In the genomic region with DNA sequence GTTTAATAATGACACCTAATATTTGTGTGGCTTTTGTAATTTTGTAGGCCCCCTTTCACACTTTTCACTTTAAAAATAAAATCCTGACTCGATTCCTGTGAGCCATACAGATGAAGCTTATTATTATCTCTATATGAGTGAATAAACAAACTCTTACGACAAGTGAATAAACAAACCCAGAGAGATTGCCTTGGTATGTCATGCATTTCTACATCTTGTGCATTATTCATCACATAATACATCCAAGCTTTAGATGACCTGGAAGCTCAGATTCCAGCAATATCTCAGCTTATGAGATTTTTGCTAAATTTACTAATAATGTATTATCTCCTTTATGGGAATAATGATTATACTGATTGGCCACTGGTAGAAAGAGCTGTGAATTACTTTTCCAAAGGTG, we compare ENCODE assay signal across 34 cellular contexts.
"Had no signal": no experiment of that assay in that cellular context is flagged by ENCODE, and none has a peak within 500 bp of the region (broad histone marks: within the 10 kb centered on the region; RNA-seq: fewer than 3 reads in every experiment).

No MANE protein-coding gene starts in this region.

- H3K36me3 ChIP-seq: adrenal gland, ascending aorta, brain microvascular endothelial cell, gastrocnemius medialis, heart left ventricle, WERI-Rb-1 had no signal

- H3K27me3 ChIP-seq: adrenal gland, ascending aorta, brain microvascular endothelial cell, foreskin keratinocyte, gastrocnemius medialis, heart left ventricle had no signal

- DNase-seq: activated B cell treated with CpG ODN at 0.5 μM for 24 hours; activated CD4-positive, alpha-beta T cell treated with anti-CD3 and anti-CD28 coated beads for 48 hours; activated CD4-positive, alpha-beta T cell treated with anti-CD3 and anti-CD28 coated beads, Interleukin-2, amount 50 U/mL, for 1 hour; activated CD4-positive, alpha-beta T cell treated with anti-CD3 and anti-CD28 coated beads, Interleukin-2, amount 50 U/mL, for 48 hours; activated CD8-positive, alpha-beta memory T cell treated with anti-CD3 and anti-CD28 coated beads for 24 hours; activated CD8-positive, alpha-beta T cell treated with anti-CD3 and anti-CD28 coated beads for 36 hours; activated effector memory CD4-positive, alpha-beta T cell treated with Interleukin-2 at 50 U/mL for 16 hours; activated gamma-delta T cell treated with Interleukin-2 at 50 U/mL for 16 hours; activated naive CD4-positive, alpha-beta T cell treated with anti-CD3 and anti-CD28 coated beads, Interleukin-2, amount 50 U/mL, for 16 hours; activated naive CD4-positive, alpha-beta T cell treated with Interleukin-2 at 50 U/mL for 16 hours; activated T-cell treated with anti-CD3 and anti-CD28 coated beads, Interleukin-2, amount 50 U/mL, for 4 hours; adrenal gland; brain microvascular endothelial cell; caudate nucleus; dorsolateral prefrontal cortex; effector memory CD4-positive, alpha-beta T cell; endodermal cell; foreskin keratinocyte; gastrocnemius medialis; glutamatergic neuron; heart left ventricle; SW 1271; T-cell; T-helper 17 cell; T1000; WERI-Rb-1 had no signal

- ATAC-seq: activated CD4-positive, CD25-positive, alpha-beta regulatory T cell treated with anti-CD3 and anti-CD28 coated beads, Interleukin-2, amount 50 U/mL, for 24 hours; activated CD8-positive, alpha-beta T cell treated with anti-CD3 and anti-CD28 coated beads for 36 hours; activated T-cell treated with anti-CD3 and anti-CD28 coated beads, Interleukin-2, amount 50 U/mL, for 4 hours; activated T-helper 17 cell treated with anti-CD3 and anti-CD28 coated beads, Interleukin-2, amount 50 U/mL, for 72 hours; esophagus mucosa; foreskin keratinocyte; gastrocnemius medialis; heart left ventricle; T-cell; T-helper 17 cell had no signal

- H3K27me3 Mint-ChIP-seq: activated B cell treated with CpG ODN at 0.5 μM for 24 hours; activated CD8-positive, alpha-beta T cell treated with anti-CD3 and anti-CD28 coated beads for 36 hours; activated T-helper 17 cell treated with anti-CD3 and anti-CD28 coated beads, Interleukin-2, amount 50 U/mL, for 72 hours; dendritic cell treated with granulocyte-macrophage colony-stimulating factor and Interleukin-4, amounts not matched to agents 40 ng/mL and 50 ng/mL, for 4 days; T-cell; T-helper 17 cell had no signal

- H3K4me1 ChIP-seq: adrenal gland, foreskin keratinocyte, gastrocnemius medialis, heart left ventricle had no signal

- H3K27ac ChIP-seq: adrenal gland, dorsolateral prefrontal cortex, foreskin keratinocyte, gastrocnemius medialis, heart left ventricle, WERI-Rb-1 had no signal

- H3K4me3 Mint-ChIP-seq: activated B cell treated with CpG ODN at 0.5 μM for 24 hours; activated CD8-positive, alpha-beta T cell treated with anti-CD3 and anti-CD28 coated beads for 36 hours; activated naive CD8-positive, alpha-beta T cell; activated T-cell treated with anti-CD3 and anti-CD28 coated beads, Interleukin-2, amount 50 U/mL, for 4 hours; activated T-helper 17 cell treated with anti-CD3 and anti-CD28 coated beads, Interleukin-2, amount 50 U/mL, for 72 hours; dendritic cell treated with granulocyte-macrophage colony-stimulating factor and Interleukin-4, amounts not matched to agents 40 ng/mL and 50 ng/mL, for 4 days; endodermal cell; T-cell; T-helper 17 cell; T-helper 2 cell treated with Interferon-gamma antibody and Interleukin-4, amounts not matched to agents 5 μg/mL and 100 μg/mL, for 36 hours had no signal

- H3K9me3 Mint-ChIP-seq: activated B cell treated with CpG ODN at 0.5 μM for 24 hours; activated CD8-positive, alpha-beta T cell treated with anti-CD3 and anti-CD28 coated beads for 36 hours; activated T-cell treated with anti-CD3 and anti-CD28 coated beads, Interleukin-2, amount 50 U/mL, for 4 hours; activated T-helper 17 cell treated with anti-CD3 and anti-CD28 coated beads, Interleukin-2, amount 50 U/mL, for 72 hours; dendritic cell treated with granulocyte-macrophage colony-stimulating factor and Interleukin-4, amounts not matched to agents 40 ng/mL and 50 ng/mL, for 4 days; endodermal cell; T-helper 2 cell treated with Interferon-gamma antibody and Interleukin-4, amounts not matched to agents 5 μg/mL and 100 μg/mL, for 36 hours had no signal

- H3K4me1 Mint-ChIP-seq: activated B cell treated with CpG ODN at 0.5 μM for 24 hours; activated T-helper 17 cell treated with anti-CD3 and anti-CD28 coated beads, Interleukin-2, amount 50 U/mL, for 72 hours; T-cell; T-helper 17 cell had no signal

- H3K36me3 Mint-ChIP-seq: activated naive CD8-positive, alpha-beta T cell; T-cell had no signal

- H3K9me3 ChIP-seq: adrenal gland, ascending aorta, gastrocnemius medialis had no signal

- H3K4me3 ChIP-seq: adrenal gland, ascending aorta, coronary artery, dorsolateral prefrontal cortex, gastrocnemius medialis, heart left ventricle had no signal

- H3K27ac Mint-ChIP-seq: activated B cell treated with CpG ODN at 0.5 μM for 24 hours; activated CD8-positive, alpha-beta T cell treated with anti-CD3 and anti-CD28 coated beads for 36 hours; activated naive CD8-positive, alpha-beta T cell; activated T-helper 17 cell treated with anti-CD3 and anti-CD28 coated beads, Interleukin-2, amount 50 U/mL, for 72 hours; dendritic cell treated with granulocyte-macrophage colony-stimulating factor and Interleukin-4, amounts not matched to agents 40 ng/mL and 50 ng/mL, for 4 days; endodermal cell; T-cell; T-helper 17 cell; T-helper 2 cell treated with Interferon-gamma antibody and Interleukin-4, amounts not matched to agents 5 μg/mL and 100 μg/mL, for 36 hours had no signal
